In genomic region chr7:12569673-12570072, GRCh38 we compare ENCODE assay signal across 11 cellular contexts. TPM values are rescaled to one million over a fixed set of nuclear protein-coding genes. Genes with fewer than 3 reads are reported as not detected.
DNase-seq lines count a peak whose midpoint lies in the region; ATAC-seq and TF ChIP-seq lines count a peak whose summit lies in the region.
"Had no signal": no experiment of that assay in that cellular context is flagged by ENCODE, and none has a peak within 500 bp of the region (broad histone marks: within the 10 kb centered on the region; RNA-seq: fewer than 3 reads in every experiment).

No MANE protein-coding gene starts in this region.

- H3K4me1 ChIP-seq in ACC112 (ENCODE audit: control insufficient read depth, insufficient read depth, low read length, unreplicated experiment) (peaks cover 15% of the 10 kb centered on the region), KMS-11 (ENCODE audit: low read depth, poor library complexity, severe bottlenecking) (peaks cover 39% of the 10 kb centered on the region), endodermal cell (ENCODE audit: control insufficient read depth, insufficient read depth, low read length) (peaks cover 4% of the 10 kb centered on the region)

- H3K36me3 Mint-ChIP-seq in endodermal cell (ENCODE audit: low read depth): no peaks in the 10 kb centered on the region

- peaks cover 15% of the 10 kb centered on the region for H3K27me3 ChIP-seq in ACC112 (ENCODE audit: insufficient read depth, low read length)
- no peaks in the 10 kb centered on the region for H3K27me3 ChIP-seq in KMS-11 (ENCODE audit: insufficient read depth, low read depth)
- peaks cover 85% of the 10 kb centered on the region for H3K27me3 ChIP-seq in endodermal cell (ENCODE audit: control insufficient read depth, insufficient read depth, low read length, poor library complexity, severe bottlenecking)

- no peaks in the 10 kb centered on the region for H4K20me1 ChIP-seq in KMS-11 (ENCODE audit: insufficient read depth)

- H3K27ac Mint-ChIP-seq in endodermal cell: no peak overlapping the region
- H3K27ac Mint-ChIP-seq: activated CD4-positive, alpha-beta T cell treated with anti-CD3 and anti-CD28 coated beads for 36 hours had no signal

- no peak overlapping the region for H2AFZ ChIP-seq in ACC112 (ENCODE audit: low read length, unreplicated experiment)
- peak overlapping the region; percentile 72 for H2AFZ ChIP-seq in KMS-11 (ENCODE audit: low read depth)

- H3K4me3 Mint-ChIP-seq in endodermal cell: peak overlapping the region; percentile 62

- DNase-seq in endodermal cell (no peak), NOMO-1 treated with DMSO at 0.1 percent for 48 hours (lab: John Stamatoyannopoulos, UW; ENCODE audit: unreplicated experiment) (no peak), activated gamma-delta T cell (lab: John Stamatoyannopoulos, UW) (no peak), C1 segment of cervical spinal cord (lab: John Stamatoyannopoulos, UW) (no peak)
- DNase-seq in effector CD4-positive, alpha-beta T cell: no peak
- DNase-seq: DND-41, left ventricle myocardium superior had no signal

- H3K36me3 ChIP-seq in ACC112 (ENCODE audit: insufficient read depth, low read length) (no peaks in the 10 kb centered on the region), KMS-11 (ENCODE audit: insufficient read depth) (no peaks in the 10 kb centered on the region), endodermal cell (ENCODE audit: control insufficient read depth, insufficient read depth, low read length) (no peaks in the 10 kb centered on the region)

- peaks cover 72% of the 10 kb centered on the region for H3K27me3 Mint-ChIP-seq in endodermal cell (ENCODE audit: insufficient read depth)

- peaks cover 11% of the 10 kb centered on the region for H3K4me1 Mint-ChIP-seq in endodermal cell

- peak overlapping the region; percentile 75 for H3K4me3 ChIP-seq in ACC112 (ENCODE audit: low read depth, low read length)
- H3K4me3 ChIP-seq in KMS-11 (IDR thresholded peaks at IDR 0.05; ENCODE audit: insufficient read depth, low read depth, low read length): no peak overlapping the region
- H3K4me3 ChIP-seq in endodermal cell (ENCODE audit: low read length): no peak overlapping the region

- no peaks in the 10 kb centered on the region for H3K9me3 ChIP-seq in endodermal cell (ENCODE audit: control insufficient read depth, low read length)

- no peaks in the 10 kb centered on the region for H3K9me3 Mint-ChIP-seq in endodermal cell

- no peak overlapping the region for H3K9ac ChIP-seq in KMS-11
- H3K9ac ChIP-seq in endodermal cell (ENCODE audit: extremely low read depth, low read length, poor library complexity, severe bottlenecking): no peak overlapping the region

- 52% methylated on average over 5 of the region's 5 CpGs for WGBS in endodermal cell (ENCODE audit: insufficient coverage in 1 of 2, insufficient read length in 1 of 2), 2 experiments

- peak; percentile 39 for ATAC-seq in GM19397 (IDR thresholded peaks at IDR 0.05; ENCODE audit: unreplicated experiment)

- H3K4me2 ChIP-seq in KMS-11: peak overlapping the region; percentile 92

- no peak overlapping the region for H3K27ac ChIP-seq in ACC112 (ENCODE audit: low read depth, low read length)
- H3K27ac ChIP-seq in KMS-11: 0 out of 2 replicates have a peak overlapping the region, but pooled peaks have one; percentile 4
- no peak overlapping the region for H3K27ac ChIP-seq in endodermal cell (ENCODE audit: low read depth, low read length)

- TF ChIP-seq CTCF in KMS-11 (conservative IDR thresholded peaks at IDR 0.05; ENCODE audit: low read depth, low read length) (no peak), endodermal cell (conservative IDR thresholded peaks at IDR 0.05) (no peak)

- H3K79me2 ChIP-seq in ACC112 (ENCODE audit: control insufficient read depth, insufficient read depth, low read length, unreplicated experiment): no peaks in the 10 kb centered on the region
- no peaks in the 10 kb centered on the region for H3K79me2 ChIP-seq in KMS-11 (ENCODE audit: insufficient read depth, low read depth)

RNA-seq across cellular contexts. Expression of gene SCIN, which starts 0.8 kb away (rescaled TPM):
- total RNA-seq in endodermal cell: under 1 TPM in 1 of 2 donors, not detected in 1; 0.15 TPM
- not detected for polyA plus RNA-seq in endodermal cell (2013, experiment 1 of 2)
- not detected for polyA plus RNA-seq in endodermal cell (2013, experiment 2 of 2)
